In genomic region chr9:25449503-25449902, GRCh38 we compare ENCODE assay signal across 28 cellular contexts.
"Had no signal": no experiment of that assay in that cellular context is flagged by ENCODE, and none has a peak within 500 bp of the region (broad histone marks: within the 10 kb centered on the region; RNA-seq: fewer than 3 reads in every experiment).

No MANE protein-coding gene starts in this region.

- H3K4me1 ChIP-seq: Peyer's patch had no signal

- H3K4me3 ChIP-seq: Peyer's patch had no signal

- H3K9ac ChIP-seq: KMS-11 had no signal

- ATAC-seq: activated CD8-positive, alpha-beta memory T cell treated with anti-CD3 and anti-CD28 coated beads, Interleukin-2, amount 10 ng/mL, durations not matched to agents 7 days and 5 days had no signal

- H3K4me1 Mint-ChIP-seq: activated CD4-positive, alpha-beta memory T cell treated with anti-CD3 and anti-CD28 coated beads, Interleukin-2, amount 10 ng/mL, durations not matched to agents 7 days and 5 days; activated CD8-positive, alpha-beta memory T cell treated with anti-CD3 and anti-CD28 coated beads, Interleukin-2, amount 10 ng/mL, durations not matched to agents 7 days and 5 days; activated naive CD8-positive, alpha-beta T cell treated with anti-CD3 and anti-CD28 coated beads for 36 hours had no signal

- H3K27ac ChIP-seq: brain microvascular endothelial cell, KMS-11, Peyer's patch, WERI-Rb-1 had no signal

- H3K36me3 Mint-ChIP-seq: activated CD8-positive, alpha-beta memory T cell treated with anti-CD3 and anti-CD28 coated beads, Interleukin-2, amount 10 ng/mL, durations not matched to agents 7 days and 5 days; activated naive CD8-positive, alpha-beta T cell treated with anti-CD3 and anti-CD28 coated beads for 36 hours had no signal

- H3K27me3 Mint-ChIP-seq: activated CD4-positive, alpha-beta memory T cell treated with anti-CD3 and anti-CD28 coated beads, Interleukin-2, amount 10 ng/mL, durations not matched to agents 7 days and 5 days; activated CD8-positive, alpha-beta memory T cell treated with anti-CD3 and anti-CD28 coated beads, Interleukin-2, amount 10 ng/mL, durations not matched to agents 7 days and 5 days; activated naive CD8-positive, alpha-beta T cell treated with anti-CD3 and anti-CD28 coated beads for 36 hours had no signal

- H3K4me2 ChIP-seq: KMS-11 had no signal

- H3K27ac Mint-ChIP-seq: activated CD4-positive, alpha-beta memory T cell treated with anti-CD3 and anti-CD28 coated beads, Interleukin-2, amount 10 ng/mL, durations not matched to agents 7 days and 5 days; activated CD8-positive, alpha-beta memory T cell treated with anti-CD3 and anti-CD28 coated beads, Interleukin-2, amount 10 ng/mL, durations not matched to agents 7 days and 5 days; activated naive CD8-positive, alpha-beta T cell treated with anti-CD3 and anti-CD28 coated beads for 36 hours had no signal

- H3K36me3 ChIP-seq: brain microvascular endothelial cell, Peyer's patch, WERI-Rb-1 had no signal

- H3K4me3 Mint-ChIP-seq: activated CD4-positive, alpha-beta memory T cell treated with anti-CD3 and anti-CD28 coated beads, Interleukin-2, amount 10 ng/mL, durations not matched to agents 7 days and 5 days; activated CD8-positive, alpha-beta memory T cell treated with anti-CD3 and anti-CD28 coated beads, Interleukin-2, amount 10 ng/mL, durations not matched to agents 7 days and 5 days; activated naive CD8-positive, alpha-beta T cell treated with anti-CD3 and anti-CD28 coated beads for 36 hours had no signal

- H3K27me3 ChIP-seq: brain microvascular endothelial cell, Peyer's patch had no signal

- DNase-seq: activated CD4-positive, alpha-beta memory T cell treated with anti-CD3 and anti-CD28 coated beads, Interleukin-2, amount 10 ng/mL, durations not matched to agents 7 days and 5 days; activated CD4-positive, alpha-beta T cell treated with anti-CD3 and anti-CD28 coated beads for 1 hour; activated CD4-positive, alpha-beta T cell treated with anti-CD3 and anti-CD28 coated beads for 48 hours; activated CD4-positive, CD25-positive, alpha-beta regulatory T cell; activated CD8-positive, alpha-beta memory T cell treated with anti-CD3 and anti-CD28 coated beads for 24 hours; activated CD8-positive, alpha-beta memory T cell treated with anti-CD3 and anti-CD28 coated beads, Interleukin-2, amount 10 ng/mL, durations not matched to agents 7 days and 5 days; activated CD8-positive, alpha-beta memory T cell treated with anti-CD3 and anti-CD28 coated beads, Interleukin-2, amount 50 U/mL, for 48 hours; activated effector memory CD4-positive, alpha-beta T cell treated with Interleukin-2 at 50 U/mL for 16 hours; activated naive CD4-positive, alpha-beta T cell treated with anti-CD3 and anti-CD28 coated beads, Interleukin-2, amount 50 U/mL, for 16 hours; activated naive CD8-positive, alpha-beta T cell treated with anti-CD3 and anti-CD28 coated beads for 36 hours; activated T-cell treated with anti-CD3 and anti-CD28 coated beads, Interleukin-2, amount 50 U/mL, for 48 hours; amniotic stem cell; aorta; brain microvascular endothelial cell; NCI-H1092 treated with DMSO at 0.1 percent for 48 hours; NCI-H1417; NCI-H187 treated with DMSO at 0.1 percent for 48 hours; NCI-H2081; NCI-H345; NCI-H524 treated with DMSO at 0.1 percent for 48 hours; Peyer's patch; Right ventricle myocardium superior; SW 1271; T-helper 1 cell; T-helper 2 cell; T-helper 9 cell; WERI-Rb-1 had no signal
